Comparison of ENCODE assay signal across 8 cellular contexts in genomic region chr3:156792945-156793344, GRCh38. TPM values are rescaled to one million over a fixed set of nuclear protein-coding genes. Genes with fewer than 3 reads are reported as not detected.
DNase-seq lines count a peak whose midpoint lies in the region; ATAC-seq and TF ChIP-seq lines count a peak whose summit lies in the region.
"Had no signal": no experiment of that assay in that cellular context is flagged by ENCODE, and none has a peak within 500 bp of the region (broad histone marks: within the 10 kb centered on the region; RNA-seq: fewer than 3 reads in every experiment).

No MANE protein-coding gene starts in this region.

- peak overlapping the region; percentile 32 to 78 for H3K27ac Mint-ChIP-seq in activated naive CD4-positive, alpha-beta T cell treated with anti-CD3 and anti-CD28 coated beads, Interleukin-2, amount 50 U/mL, for 72 hours
- H3K27ac Mint-ChIP-seq in nephron progenitor cell, result peak overlapping the region; percentile 91

- peaks cover 13% of the 10 kb centered on the region in 2 donors for H3K9me3 Mint-ChIP-seq in activated naive CD4-positive, alpha-beta T cell treated with anti-CD3 and anti-CD28 coated beads, Interleukin-2, amount 50 U/mL, for 72 hours
- H3K9me3 Mint-ChIP-seq in nephron progenitor cell, result no peaks in the 10 kb centered on the region

- H3K27me3 Mint-ChIP-seq in nephron progenitor cell (ENCODE audit: low read depth, poor library complexity), result no peaks in the 10 kb centered on the region

- ATAC-seq in GM18502 (IDR thresholded peaks at IDR 0.05; ENCODE audit: poor library complexity, unreplicated experiment), result peak; percentile 62
- ATAC-seq in HG03469 (IDR thresholded peaks at IDR 0.05; ENCODE audit: unreplicated experiment), result peak; percentile 36
- peak in 1 of 2 donors; percentile 15 for ATAC-seq in activated naive CD4-positive, alpha-beta T cell treated with anti-CD3 and anti-CD28 coated beads, Interleukin-2, amount 50 U/mL, for 72 hours
- no peak for ATAC-seq in HG03342 (IDR thresholded peaks at IDR 0.05; ENCODE audit: unreplicated experiment)
- ATAC-seq: esophagus mucosa had no signal

- peaks cover 16 to 31% of the 10 kb centered on the region in 2 donors for H3K36me3 Mint-ChIP-seq in activated naive CD4-positive, alpha-beta T cell treated with anti-CD3 and anti-CD28 coated beads, Interleukin-2, amount 50 U/mL, for 72 hours
- H3K36me3 Mint-ChIP-seq in nephron progenitor cell (ENCODE audit: low read depth), result no peaks in the 10 kb centered on the region

- no peak for DNase-seq in activated naive CD4-positive, alpha-beta T cell treated with anti-CD3 and anti-CD28 coated beads, Interleukin-2, amount 50 U/mL, for 72 hours (ENCODE audit: low spot score in 2 of 2)
- no peak for DNase-seq in nephron progenitor cell
- DNase-seq in 8988T, result no peak
- no peak for DNase-seq in superior temporal gyrus (ENCODE audit: extremely low spot score)

- H3K4me3 Mint-ChIP-seq in nephron progenitor cell, result no peak overlapping the region

- H3K4me1 Mint-ChIP-seq in nephron progenitor cell, result peaks cover 13% of the 10 kb centered on the region

- TF ChIP-seq CTCF in nephron progenitor cell (IDR thresholded peaks at IDR 0.05), result no peak

RNA-seq across cellular contexts. Expression of gene LEKR1, which starts 33.2 kb away (rescaled TPM):
- total RNA-seq in activated naive CD4-positive, alpha-beta T cell treated with anti-CD3 and anti-CD28 coated beads, Interleukin-2, amount 50 U/mL, for 72 hours, result 1 to 10 TPM; 1.0 to 1.1 TPM
